ENCODE assay signal across 11 cellular contexts in genomic region chr4:140078366-140078765, GRCh38.
DNase-seq lines count a peak whose midpoint lies in the region; ATAC-seq, FAIRE-seq and TF ChIP-seq lines count a peak whose summit lies in the region.
"Had no signal": no experiment of that assay in that cellular context is flagged by ENCODE, and none has a peak within 500 bp of the region (broad histone marks: within the 10 kb centered on the region; RNA-seq: fewer than 3 reads in every experiment).

No MANE protein-coding gene starts in this region.

- ATAC-seq in HG03097 (IDR thresholded peaks at IDR 0.05; ENCODE audit: low FRiP score, unreplicated experiment), result no peak

- TF ChIP-seq POLR2A in H54 (IDR thresholded peaks at IDR 0.05; ENCODE audit: low read depth, low read length), result no peak

- no peaks in the 10 kb centered on the region for H3K79me2 ChIP-seq in parathyroid adenoma

- H3K4me1 ChIP-seq in parathyroid adenoma, result peaks cover 2% of the 10 kb centered on the region

- no peak for FAIRE-seq in H54 (lab: Jason Lieb, UNC)
- FAIRE-seq: G401.6 had no signal

- H3K4me3 Mint-ChIP-seq in glutamatergic neuron (ENCODE audit: unreplicated experiment), result peak overlapping the region; percentile 68
- H3K4me3 Mint-ChIP-seq: activated naive CD4-positive, alpha-beta T cell treated with anti-CD3 and anti-CD28 coated beads, Interleukin-2, amount 10 ng/mL, durations not matched to agents 7 days and 5 days had no signal

- no peaks in the 10 kb centered on the region for H3K36me3 Mint-ChIP-seq in glutamatergic neuron (ENCODE audit: unreplicated experiment)

- H3K9me3 Mint-ChIP-seq in glutamatergic neuron (ENCODE audit: unreplicated experiment), result peaks cover 12% of the 10 kb centered on the region
- H3K9me3 Mint-ChIP-seq: activated naive CD4-positive, alpha-beta T cell treated with anti-CD3 and anti-CD28 coated beads, Interleukin-2, amount 10 ng/mL, durations not matched to agents 7 days and 5 days had no signal

- H3K27me3 ChIP-seq in parathyroid adenoma (ENCODE audit: control insufficient read depth, insufficient read depth, low read length), result no peaks in the 10 kb centered on the region

- H3K9ac ChIP-seq in parathyroid adenoma, result no peak overlapping the region

- H3K9me3 ChIP-seq in parathyroid adenoma (ENCODE audit: control insufficient read depth, low read length), result no peaks in the 10 kb centered on the region

- H3K27me3 Mint-ChIP-seq in glutamatergic neuron (ENCODE audit: unreplicated experiment), result peaks cover 14% of the 10 kb centered on the region

- H3K27ac ChIP-seq in parathyroid adenoma, result peak overlapping the region; percentile 36

- no peaks in the 10 kb centered on the region for H3K36me3 ChIP-seq in parathyroid adenoma (ENCODE audit: control insufficient read depth, insufficient read depth, low read length)

- peaks cover 47% of the 10 kb centered on the region for H3K4me1 Mint-ChIP-seq in glutamatergic neuron (ENCODE audit: low read depth, unreplicated experiment)

- H3K4me2 ChIP-seq in parathyroid adenoma (ENCODE audit: low read length), result peak overlapping the region; percentile 19

- H2AFZ ChIP-seq in parathyroid adenoma, result peak overlapping the region; percentile 55

- H3K4me3 ChIP-seq in parathyroid adenoma (ENCODE audit: low read depth, low read length), result no peak overlapping the region

- DNase-seq in ELF-1 (ENCODE audit: low read depth, low spot score), result peak; percentile 67
- DNase-seq in NCI-H2171 treated with DMSO at 0.1 percent for 48 hours (lab: John Stamatoyannopoulos, UW), result peak; percentile 76
- DNase-seq in glutamatergic neuron, result peak; percentile 74
- DNase-seq in activated CD8-positive, alpha-beta memory T cell treated with anti-CD3 and anti-CD28 coated beads for 24 hours, result no peak
- no peak for DNase-seq in hippocampal formation (lab: John Stamatoyannopoulos, UW)
- DNase-seq in H54 (ENCODE audit: insufficient read length, low spot score), result no peak
- DNase-seq: activated naive CD4-positive, alpha-beta T cell treated with anti-CD3 and anti-CD28 coated beads, Interleukin-2, amount 10 ng/mL, durations not matched to agents 7 days and 5 days; foreskin melanocyte had no signal

- TF ChIP-seq CTCF in glutamatergic neuron (IDR thresholded peaks at IDR 0.05; ENCODE audit: partially characterized antibody, unreplicated experiment) (no peak), parathyroid adenoma (IDR thresholded peaks at IDR 0.05) (no peak)

- H3K27ac Mint-ChIP-seq in glutamatergic neuron (ENCODE audit: unreplicated experiment), result peak overlapping the region; percentile 94
- H3K27ac Mint-ChIP-seq: activated naive CD4-positive, alpha-beta T cell treated with anti-CD3 and anti-CD28 coated beads, Interleukin-2, amount 10 ng/mL, durations not matched to agents 7 days and 5 days had no signal

Comparison
In these comparisons a context has a peak if more than half of its experiments do, and no peak if none do; other contexts are left out.
1. DNase-seq: peak in ELF-1 (single experiment), NCI-H2171 treated with DMSO at 0.1 percent for 48 hours (single experiment) and glutamatergic neuron (single experiment); none in activated CD8-positive, alpha-beta memory T cell treated with anti-CD3 and anti-CD28 coated beads for 24 hours (single experiment), hippocampal formation (0 of 2) and H54 (single experiment).